ENCODE assay signal across 1 cellular context in the genomic region with DNA sequence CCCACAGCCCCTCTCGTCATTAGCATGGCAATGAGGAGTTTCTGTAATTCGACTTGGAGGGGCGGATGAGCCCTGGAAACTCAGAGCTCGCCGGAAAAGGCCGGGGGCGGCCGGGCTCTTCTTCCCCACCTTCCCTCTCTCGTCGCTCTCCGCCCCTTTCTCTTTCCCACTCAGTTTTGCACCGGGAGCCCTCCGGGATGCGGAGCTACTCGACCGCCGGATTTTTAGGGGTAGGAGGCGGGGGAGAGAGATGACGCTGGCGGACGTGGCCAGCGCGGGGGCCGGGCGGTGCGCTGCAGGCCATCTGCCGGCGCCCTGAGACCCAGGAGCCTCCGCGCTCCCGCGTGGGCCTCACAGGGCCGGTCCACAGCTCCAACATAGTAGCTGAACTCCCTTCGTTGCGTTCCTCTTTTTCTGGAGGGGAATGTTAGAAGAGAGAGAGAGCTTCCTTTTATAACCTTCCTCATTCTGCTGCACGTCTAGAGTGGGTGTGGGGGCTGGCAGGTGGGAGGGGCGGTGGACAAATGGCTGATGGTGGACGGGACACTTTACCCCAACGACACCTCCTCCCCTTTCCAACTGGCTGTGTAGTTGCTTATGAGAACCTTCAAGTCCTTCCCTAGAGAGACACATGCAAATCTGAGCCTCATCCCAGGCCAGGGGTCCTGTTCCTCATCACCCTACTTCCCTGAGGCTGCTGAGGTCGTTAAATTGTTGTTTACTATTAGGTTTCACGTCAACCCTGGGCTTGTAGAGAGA.
TF ChIP-seq lines count a peak whose summit lies in the region.

No MANE protein-coding gene starts in this region.

TF ChIP-seq in H1, 55 proteins besides CTCF, POLR2A, EP300 and RAD21:
- TF ChIP-seq CHD1 (IDR thresholded peaks at IDR 0.05; ENCODE audit: low read depth, low read length) (no peak), HDAC6 (IDR thresholded peaks at IDR 0.05; ENCODE audit: low read depth, low read length) (no peak), EZH2 (IDR thresholded peaks at IDR 0.05; ENCODE audit: low read depth, low read length, severe bottlenecking) (peak; percentile 80), CBX8 (IDR thresholded peaks at IDR 0.05; ENCODE audit: borderline replicate concordance, low read depth, low read length) (peak; percentile 91; the same call in 1 of the 2 replicates), SUZ12 (IDR thresholded peaks at IDR 0.05; ENCODE audit: low read length) (peak; percentile 87), JUN (IDR thresholded peaks at IDR 0.05; ENCODE audit: low read depth, low read length) (no peak)
- TF ChIP-seq, protein P1, sequence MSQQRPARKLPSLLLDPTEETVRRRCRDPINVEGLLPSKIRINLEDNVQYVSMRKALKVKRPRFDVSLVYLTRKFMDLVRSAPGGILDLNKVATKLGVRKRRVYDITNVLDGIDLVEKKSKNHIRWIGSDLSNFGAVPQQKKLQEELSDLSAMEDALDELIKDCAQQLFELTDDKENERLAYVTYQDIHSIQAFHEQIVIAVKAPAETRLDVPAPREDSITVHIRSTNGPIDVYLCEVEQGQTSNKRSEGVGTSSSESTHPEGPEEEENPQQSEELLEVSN (IDR thresholded peaks at IDR 0.05) = no peak
